18 cellular contexts compared by ENCODE assay signal in genomic region chr1:176098560-176098959, GRCh38.
A peak's percentile ranks its signal among the peaks of the same experiment; 100 is the strongest.
DNase-seq lines count a peak whose midpoint lies in the region; ATAC-seq, FAIRE-seq and TF ChIP-seq lines count a peak whose summit lies in the region.
"Had no signal": no experiment of that assay in that cellular context is flagged by ENCODE, and none has a peak within 500 bp of the region (broad histone marks: within the 10 kb centered on the region; RNA-seq: fewer than 3 reads in every experiment).

No MANE protein-coding gene starts in this region.

- H3K27me3 ChIP-seq in K562 (ENCODE audit: control insufficient read depth in 2 of 2, insufficient read depth in 2 of 2, low read length in 2 of 2): no peaks in the 10 kb centered on the region
- H3K27me3 ChIP-seq: BLaER1 had no signal

- CTCF ChIA-PET in HEK293 (lab: Yijun Ruan, JAX): no interaction called here
- CTCF ChIA-PET in K562 (lab: Yijun Ruan, JAX; ENCODE audit: low intra/inter-chr PET ratio): no interaction called here
- CTCF ChIA-PET in MCF 10A (lab: Yijun Ruan, JAX): interaction anchor here (0.6 to 1.7 kb wide), 2 partner anchors 24 to 461 kb away, joined by 3 to 7 read pairs; no protein-coding TSS in a partner anchor

- no peak overlapping the region for H3K9ac ChIP-seq in K562 (ENCODE audit: insufficient read depth in 1 of 2, low read depth in 2 of 2, low read length in 2 of 2)
- H3K9ac ChIP-seq: BLaER1, GM23248 had no signal

- no peaks in the 10 kb centered on the region for H3K79me2 ChIP-seq in K562 (ENCODE audit: control insufficient read depth, insufficient read depth, low read length)

- in situ Hi-C loops in K562 (cut with MboI): no loop called here

- no peaks in the 10 kb centered on the region for H3K27me3 Mint-ChIP-seq in MCF 10A (ENCODE audit: insufficient read depth, unreplicated experiment)
- H3K27me3 Mint-ChIP-seq: B cell; CD4-positive, CD25-positive, alpha-beta regulatory T cell had no signal

- no peak overlapping the region for H3K4me3 Mint-ChIP-seq in MCF 10A (ENCODE audit: unreplicated experiment)
- H3K4me3 Mint-ChIP-seq: B cell; CD4-positive, CD25-positive, alpha-beta regulatory T cell; CD8-positive, alpha-beta T cell had no signal

- DNase-seq in K562 (ENCODE audit: extremely low read depth in 1 of 4, low spot score in 3 of 4) (no peak), frontal cortex (ENCODE audit: low spot score in 2 of 2) (no peak), MCF 10A (ENCODE audit: unreplicated experiment) (no peak), DMS 273 treated with DMSO at 0.1 percent for 48 hours (lab: John Stamatoyannopoulos, UW) (no peak), DMS79 (lab: John Stamatoyannopoulos, UW) (no peak)
- DNase-seq: Caco-2; CD4-positive, CD25-positive, alpha-beta regulatory T cell; CD8-positive, alpha-beta T cell; DMS79 treated with DMSO at 0.1 percent for 48 hours; GM23248; H7; HCEC 1CT had no signal

- H3K36me3 ChIP-seq in HEK293 (ENCODE audit: control insufficient read depth in 2 of 2, insufficient read depth in 1 of 2, low read length in 2 of 2): peaks cover 3 to 8% of the 10 kb centered on the region in 2 experiments
- peaks cover 23% of the 10 kb centered on the region; the same call in 2 of the 3 replicates for H3K36me3 ChIP-seq in K562 (ENCODE audit: control insufficient read depth, insufficient read depth, low read length)

- no peak for TF ChIP-seq EP300 in K562 (IDR thresholded peaks at IDR 0.05; ENCODE audit: low read length)

- peaks cover 10% of the 10 kb centered on the region for H3K9me3 Mint-ChIP-seq in MCF 10A (ENCODE audit: unreplicated experiment)

- peaks cover 50% of the 10 kb centered on the region for H3K36me3 Mint-ChIP-seq in MCF 10A (ENCODE audit: insufficient read depth, unreplicated experiment)

- no TSS peak for BruUV-seq in K562 (replicated peaks; lab: Mats Ljungman, UMichigan)
- no TSS peak for BruUV-seq in MCF 10A (replicated peaks; lab: Mats Ljungman, UMichigan)

- H3K4me3 ChIP-seq in HEK293 (ENCODE audit: low read depth, low read length) (no peak overlapping the region), K562 (no peak overlapping the region)
- H3K4me3 ChIP-seq: BLaER1, GM23248 had no signal

- no peaks in the 10 kb centered on the region for H3K4me1 Mint-ChIP-seq in MCF 10A (ENCODE audit: insufficient read depth, unreplicated experiment)
- H3K4me1 Mint-ChIP-seq: B cell had no signal

- no peak overlapping the region for H3K4me2 ChIP-seq in K562 (ENCODE audit: insufficient read depth, low read length)
- H3K4me2 ChIP-seq: BLaER1 had no signal

- intact Hi-C loops in K562 (cut with micrococcal nuclease) (no loop called here), MCF 10A (cut with micrococcal nuclease) (no loop called here)

- H4K20me1 ChIP-seq in K562 (replicated peaks; ENCODE audit: control insufficient read depth, insufficient read depth, low read length): no peaks in the 10 kb centered on the region

- H3K9me1 ChIP-seq in K562 (ENCODE audit: control insufficient read depth, insufficient read depth, low read length): no peaks in the 10 kb centered on the region

- H3K4me1 ChIP-seq in HEK293 (ENCODE audit: control insufficient read depth, insufficient read depth, low read length): no peaks in the 10 kb centered on the region
- H3K4me1 ChIP-seq in K562 (replicated peaks in 1 of 2; ENCODE audit: control insufficient read depth in 2 of 2, insufficient read depth in 2 of 2, low read length in 2 of 2): no peaks in the 10 kb centered on the region
- H3K4me1 ChIP-seq: BLaER1, Caco-2 had no signal

- H3K27ac ChIP-seq in HEK293 (ENCODE audit: extremely low read depth, low read depth, low read length) (no peak overlapping the region), K562 (ENCODE audit: extremely low read depth, low read depth, low read length) (no peak overlapping the region)
- H3K27ac ChIP-seq: BLaER1, C4-2B, GM23248 had no signal

- H3K9me3 ChIP-seq in HEK293 (ENCODE audit: control insufficient read depth, insufficient read depth, low read depth, low read length): no peaks in the 10 kb centered on the region
- peaks cover 18% of the 10 kb centered on the region; the same call in 1 of the 2 replicates for H3K9me3 ChIP-seq in K562 (replicated peaks; ENCODE audit: control insufficient read depth, insufficient read depth, low read depth, low read length)
- H3K9me3 ChIP-seq: BLaER1 had no signal

- no peak for TF ChIP-seq RAD21 in K562 (CRISPR knock-in tag; conservative IDR thresholded peaks at IDR 0.05 in 1 of 2, IDR thresholded peaks at IDR 0.05 in 1 of 2)

- 74% methylated on average over 2 of the region's 2 CpGs for WGBS in K562 (ENCODE audit: insufficient coverage, low coverage, missing lambda C conversion rate)

- no peak overlapping the region for H2AFZ ChIP-seq in K562 (ENCODE audit: low read depth, low read length)
- H2AFZ ChIP-seq: GM23248 had no signal

- TF ChIP-seq POLR2A in K562 (conservative IDR thresholded peaks at IDR 0.05): no peak

- no peak for TF ChIP-seq CTCF in HEK293 (tag by site-specific recombination; IDR thresholded peaks at IDR 0.05)
- TF ChIP-seq CTCF in K562 (IDR thresholded peaks at IDR 0.05 in 2 of 3, conservative IDR thresholded peaks at IDR 0.05 in 1 of 3; ENCODE audit: insufficient read depth in 2 of 3, low read depth in 1 of 3, low read length in 3 of 3): no peak
- TF ChIP-seq CTCF in MCF 10A (IDR thresholded peaks at IDR 0.05; ENCODE audit: unreplicated experiment): no peak

- FAIRE-seq in K562 (lab: Jason Lieb, UNC): no peak
- FAIRE-seq in frontal cortex (lab: Jason Lieb, UNC): peak; percentile 31
- FAIRE-seq: GM19239, H1 had no signal

- POLR2A ChIA-PET in HEK293 (lab: Yijun Ruan, JAX) (no interaction called here), K562 (lab: Yijun Ruan, JAX) (no interaction called here), MCF 10A (lab: Yijun Ruan, JAX) (no interaction called here)

- no peak for ATAC-seq in K562
- ATAC-seq: CD8-positive, alpha-beta T cell had no signal

- H3K27ac Mint-ChIP-seq in MCF 10A (ENCODE audit: low read depth, unreplicated experiment): no peak overlapping the region
- H3K27ac Mint-ChIP-seq: B cell; CD4-positive, CD25-positive, alpha-beta regulatory T cell; CD8-positive, alpha-beta T cell had no signal

TF ChIP-seq in HEK293, 187 proteins besides CTCF, POLR2A, EP300 and RAD21:
- TF ChIP-seq SETDB1 (IDR thresholded peaks at IDR 0.05; ENCODE audit: insufficient read length, low read length): peak; percentile 84
- TF ChIP-seq ZNF792 (tag by site-specific recombination; IDR thresholded peaks at IDR 0.05): no peak
- no peak for TF ChIP-seq HIC1 (tag by site-specific recombination; IDR thresholded peaks at IDR 0.05)
- no peak for TF ChIP-seq ZNF473 (tag by site-specific recombination; IDR thresholded peaks at IDR 0.05)

TF ChIP-seq in K562, 482 proteins besides CTCF, POLR2A, EP300 and RAD21 (continues in another document):
- TF ChIP-seq CSDE1 (IDR thresholded peaks at IDR 0.05): no peak
- TF ChIP-seq AFF4 (CRISPR knock-in tag; IDR thresholded peaks at IDR 0.05): no peak
- TF ChIP-seq ZBTB7A (IDR thresholded peaks at IDR 0.05; ENCODE audit: borderline replicate concordance, control insufficient read depth, low read depth, low read length): no peak
- TF ChIP-seq ERF (CRISPR knock-in tag; IDR thresholded peaks at IDR 0.05): no peak
- TF ChIP-seq KAT7 (CRISPR knock-in tag; IDR thresholded peaks at IDR 0.05; ENCODE audit: borderline replicate concordance): no peak
- peak; percentile 77; the same call in 1 of the 2 replicates for TF ChIP-seq HLTF (IDR thresholded peaks at IDR 0.05)
- TF ChIP-seq RNF2 (IDR thresholded peaks at IDR 0.05): no peak
- no peak for TF ChIP-seq EWSR1 (IDR thresholded peaks at IDR 0.05; ENCODE audit: borderline replicate concordance, low read depth, partially characterized antibody)
- no peak for TF ChIP-seq MBD2 (IDR thresholded peaks at IDR 0.05; ENCODE audit: borderline replicate concordance, low read depth)
- no peak for TF ChIP-seq HCFC1 (IDR thresholded peaks at IDR 0.05; ENCODE audit: low read depth, low read length)
- TF ChIP-seq JUNB (CRISPR knock-in tag; conservative IDR thresholded peaks at IDR 0.05): no peak
- no peak for TF ChIP-seq NR4A1 (CRISPR knock-in tag; IDR thresholded peaks at IDR 0.05)
- TF ChIP-seq NR4A1 (tag; IDR thresholded peaks at IDR 0.05): no peak
- TF ChIP-seq FOXA1 (IDR thresholded peaks at IDR 0.05; ENCODE audit: borderline replicate concordance): no peak
- TF ChIP-seq ETV5 (CRISPR knock-in tag; IDR thresholded peaks at IDR 0.05; ENCODE audit: low read depth): no peak
- TF ChIP-seq KAT2B (IDR thresholded peaks at IDR 0.05; ENCODE audit: low read depth, low read length): no peak
- no peak for TF ChIP-seq SMARCB1 (IDR thresholded peaks at IDR 0.05; ENCODE audit: insufficient read length, low read depth)
- no peak for TF ChIP-seq GATA2 (CRISPR knock-in tag; IDR thresholded peaks at IDR 0.05)
- peak; percentile 71 for TF ChIP-seq RBM25 (IDR thresholded peaks at IDR 0.05; ENCODE audit: low read depth, low read length, severe bottlenecking)
- TF ChIP-seq MAFK (IDR thresholded peaks at IDR 0.05; ENCODE audit: low read length): no peak
- TF ChIP-seq KHSRP (IDR thresholded peaks at IDR 0.05): no peak
- no peak for TF ChIP-seq SOX6 (IDR thresholded peaks at IDR 0.05)

Comparison
In these comparisons a context has a peak if more than half of its experiments do, and no peak if none do; other contexts are left out.
1. Of the 44 proteins assayed by ChIP-seq in both K562 and HEK293: peak only in K562: TRIM28; only in HEK293: SETDB1; in both: none; in neither: 42.